ENCODE assay signal across 2 cellular contexts in the genomic region with DNA sequence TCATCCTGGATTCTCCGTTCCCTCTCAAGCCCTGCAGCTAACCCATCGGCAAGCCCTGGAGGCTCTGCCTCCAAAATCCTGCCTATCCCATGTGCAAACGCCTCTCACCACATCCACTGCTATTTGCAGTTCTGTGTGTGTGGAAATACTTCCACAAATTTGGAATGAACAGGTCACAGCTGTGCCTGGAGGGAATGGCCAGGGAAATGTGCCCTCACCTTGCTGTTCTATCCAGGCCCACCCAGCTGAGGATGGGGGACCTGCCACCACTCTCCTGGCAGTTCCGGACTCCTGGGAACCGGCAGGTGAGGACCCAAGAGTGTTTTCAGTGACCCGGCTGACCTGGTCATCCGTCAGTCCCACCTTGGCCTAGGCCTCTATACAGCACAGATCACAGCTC. TPM values are rescaled to one million over a fixed set of nuclear protein-coding genes. Genes with fewer than 3 reads are reported as not detected.
"Had no signal": no experiment of that assay in that cellular context is flagged by ENCODE, and none has a peak within 500 bp of the region (broad histone marks: within the 10 kb centered on the region; RNA-seq: fewer than 3 reads in every experiment).

No MANE protein-coding gene starts in this region.

RNA-seq across cellular contexts. Expression of gene TBC1D3H, which starts 12.3 kb away (rescaled TPM):
- total RNA-seq: G401, GM12878 had no signal

RNA-seq across cellular contexts. Expression of gene TBC1D3G, which starts 52.3 kb away (rescaled TPM):
- total RNA-seq: G401, GM12878 had no signal
